ENCODE assay signal across 2 cellular contexts in the genomic region with DNA sequence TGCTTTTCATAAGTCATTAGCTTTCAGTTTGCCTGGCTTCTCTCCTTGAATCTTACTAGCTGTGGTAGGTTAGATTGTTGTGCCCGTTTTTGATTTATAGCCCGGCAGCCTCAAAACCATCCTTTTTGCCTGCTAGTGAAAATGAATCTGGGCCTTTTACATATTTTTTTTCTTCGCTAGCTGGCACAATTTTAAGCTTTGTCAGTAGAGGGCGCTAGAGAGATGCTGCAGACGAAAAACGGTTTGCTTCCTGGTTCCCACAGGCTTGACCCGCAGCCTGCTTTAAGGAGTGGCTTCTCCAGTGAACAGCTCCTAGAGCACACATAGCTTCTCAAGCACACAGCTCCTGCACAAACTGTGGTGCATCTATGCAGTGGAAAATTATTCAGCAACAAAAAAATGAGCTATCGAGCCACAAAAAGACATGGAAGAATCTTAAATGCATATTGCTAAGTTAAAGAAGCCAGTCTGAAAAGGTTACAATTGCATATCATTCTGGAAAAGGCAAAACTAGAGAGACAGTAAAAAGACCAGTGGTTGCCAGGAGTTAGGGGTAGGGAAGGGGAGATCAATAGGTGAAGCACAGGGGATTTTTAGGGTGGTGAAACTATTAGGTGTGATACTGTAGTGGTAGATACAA.
A peak's percentile ranks its signal among the peaks of the same experiment; 100 is the strongest.
TF ChIP-seq lines count a peak whose summit lies in the region.

No MANE protein-coding gene starts in this region.

TF ChIP-seq in IMR-90, 13 proteins besides CTCF, POLR2A, EP300 and RAD21:
- TF ChIP-seq, protein P1, sequence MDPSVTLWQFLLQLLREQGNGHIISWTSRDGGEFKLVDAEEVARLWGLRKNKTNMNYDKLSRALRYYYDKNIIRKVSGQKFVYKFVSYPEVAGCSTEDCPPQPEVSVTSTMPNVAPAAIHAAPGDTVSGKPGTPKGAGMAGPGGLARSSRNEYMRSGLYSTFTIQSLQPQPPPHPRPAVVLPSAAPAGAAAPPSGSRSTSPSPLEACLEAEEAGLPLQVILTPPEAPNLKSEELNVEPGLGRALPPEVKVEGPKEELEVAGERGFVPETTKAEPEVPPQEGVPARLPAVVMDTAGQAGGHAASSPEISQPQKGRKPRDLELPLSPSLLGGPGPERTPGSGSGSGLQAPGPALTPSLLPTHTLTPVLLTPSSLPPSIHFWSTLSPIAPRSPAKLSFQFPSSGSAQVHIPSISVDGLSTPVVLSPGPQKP (IDR thresholded peaks at IDR 0.05; ENCODE audit: borderline replicate concordance, low read depth, low read length) = no peak
- TF ChIP-seq MXI1 (IDR thresholded peaks at IDR 0.05; ENCODE audit: borderline replicate concordance, low read depth, low read length) (no peak), RCOR1 (IDR thresholded peaks at IDR 0.05; ENCODE audit: insufficient replicate concordance, low read length) (no peak), NFE2L2 (IDR thresholded peaks at IDR 0.05; ENCODE audit: low read depth, low read length) (no peak), USF2 (IDR thresholded peaks at IDR 0.05; ENCODE audit: low read depth, low read length) (no peak), CHD1 (IDR thresholded peaks at IDR 0.05; ENCODE audit: low read depth, low read length) (no peak), CEBPB (IDR thresholded peaks at IDR 0.05; ENCODE audit: low read depth, low read length) (no peak), MAZ (IDR thresholded peaks at IDR 0.05; ENCODE audit: borderline replicate concordance, low read depth, low read length) (no peak), FOS (IDR thresholded peaks at IDR 0.05; ENCODE audit: low read depth, low read length) (no peak), SMC3 (IDR thresholded peaks at IDR 0.05; ENCODE audit: low read depth, low read length) (no peak), MAFK (IDR thresholded peaks at IDR 0.05; ENCODE audit: low read depth, low read length) (no peak), RFX5 (IDR thresholded peaks at IDR 0.05; ENCODE audit: low read depth, low read length) (no peak), BHLHE40 (IDR thresholded peaks at IDR 0.05; ENCODE audit: low read depth, low read length) (no peak)

TF ChIP-seq in WTC11, 78 proteins besides CTCF, POLR2A, EP300 and RAD21:
- no peak for TF ChIP-seq CDX4 (CRISPR knock-in tag; IDR thresholded peaks at IDR 0.05; ENCODE audit: borderline replicate concordance)
- peak; percentile 74 for TF ChIP-seq GTF2I (CRISPR knock-in tag; conservative IDR thresholded peaks at IDR 0.05)
